In genomic region chr12:116164263-116164817, GRCh38 we compare ENCODE assay signal across 8 cellular contexts.
DNase-seq lines count a peak whose midpoint lies in the region; ATAC-seq and TF ChIP-seq lines count a peak whose summit lies in the region.

No MANE protein-coding gene starts in this region.

- peaks cover 4% of the 10 kb centered on the region for H3F3A ChIP-seq in neural cell (ENCODE audit: insufficient read depth, low read length, poor library complexity, severe bottlenecking)

- H3K27ac ChIP-seq in ectodermal cell (ENCODE audit: insufficient read depth, low read depth, low read length, poor library complexity, severe bottlenecking), result peak overlapping the region; percentile 22
- peak overlapping the region; percentile 30 for H3K27ac ChIP-seq in neural cell (ENCODE audit: low read length)

- ATAC-seq in GM19324 (IDR thresholded peaks at IDR 0.05; ENCODE audit: low FRiP score, unreplicated experiment) (no peak), HG03025 (IDR thresholded peaks at IDR 0.05; ENCODE audit: low FRiP score, unreplicated experiment) (no peak)

- no peaks in the 10 kb centered on the region for H3K36me3 ChIP-seq in ectodermal cell (ENCODE audit: control insufficient read depth, insufficient read depth, low read length)
- no peaks in the 10 kb centered on the region for H3K36me3 ChIP-seq in neural cell (ENCODE audit: insufficient read depth, low read length)

- no peaks in the 10 kb centered on the region for H3K9me3 ChIP-seq in ectodermal cell (ENCODE audit: control insufficient read depth, low read length)
- no peaks in the 10 kb centered on the region for H3K9me3 ChIP-seq in neural cell (ENCODE audit: low read length)

- H3K27me3 ChIP-seq in ectodermal cell (ENCODE audit: control insufficient read depth, insufficient read depth, low read length, poor library complexity, severe bottlenecking) (no peaks in the 10 kb centered on the region), neural cell (ENCODE audit: insufficient read depth, low read depth, low read length) (no peaks in the 10 kb centered on the region)

- H3K4me3 ChIP-seq in ectodermal cell (ENCODE audit: insufficient read depth, low read depth, low read length), result no peak overlapping the region
- H3K4me3 ChIP-seq in neural cell (ENCODE audit: low read length), result no peak overlapping the region

- no peak for TF ChIP-seq RAD21 in neural cell (conservative IDR thresholded peaks at IDR 0.05)

- peak; percentile 40 for DNase-seq in H4 (ENCODE audit: low spot score)
- DNase-seq in OCI-M2 (lab: John Stamatoyannopoulos, UW; ENCODE audit: unreplicated experiment), result peak; percentile 2
- no peak for DNase-seq in NCI-H526 (lab: John Stamatoyannopoulos, UW)
- DNase-seq in stimulated activated CD4-positive, alpha-beta T cell treated with anti-CD3 and anti-CD28 coated beads, Interleukin-4, amount 100 ng/mL, for 24 hours, result no peak

- H3K9me2 ChIP-seq in neural cell (ENCODE audit: insufficient read depth, low read length), result no peaks in the 10 kb centered on the region

- no peak overlapping the region for H2AFZ ChIP-seq in neural cell (ENCODE audit: low read depth, low read length)

- no peak overlapping the region for H3K4me2 ChIP-seq in neural cell (ENCODE audit: low read length)

- 83 to 90% methylated on average over 3 of the region's 3 CpGs for WGBS in ectodermal cell, 2 experiments

- no peaks in the 10 kb centered on the region for H4K20me1 ChIP-seq in neural cell (ENCODE audit: insufficient read depth)

- TF ChIP-seq CTCF in neural cell (IDR thresholded peaks at IDR 0.05; ENCODE audit: poor library complexity, severe bottlenecking), result no peak

- H3K4me1 ChIP-seq in ectodermal cell (ENCODE audit: control insufficient read depth, insufficient read depth, low read length), result peaks cover 17% of the 10 kb centered on the region

- no peak for TF ChIP-seq EP300 in neural cell (conservative IDR thresholded peaks at IDR 0.05; ENCODE audit: poor library complexity, severe bottlenecking)

- peaks cover 26% of the 10 kb centered on the region for H3K79me2 ChIP-seq in neural cell (replicated peaks; ENCODE audit: insufficient read depth, low read length)

- H3K9ac ChIP-seq in neural cell (ENCODE audit: low read length), result peak overlapping the region; percentile 20

TF ChIP-seq in neural cell, 6 proteins besides CTCF, POLR2A, EP300 and RAD21:
- TF ChIP-seq POLR2AphosphoS5 (IDR thresholded peaks at IDR 0.05) (no peak), MXI1 (conservative IDR thresholded peaks at IDR 0.05; ENCODE audit: poor library complexity, severe bottlenecking) (no peak), SMC3 (conservative IDR thresholded peaks at IDR 0.05; ENCODE audit: poor library complexity) (no peak), EZH2 (IDR thresholded peaks at IDR 0.05; ENCODE audit: borderline replicate concordance, insufficient read depth, low read length, poor library complexity, severe bottlenecking) (no peak)
- TF ChIP-seq, protein P1, sequence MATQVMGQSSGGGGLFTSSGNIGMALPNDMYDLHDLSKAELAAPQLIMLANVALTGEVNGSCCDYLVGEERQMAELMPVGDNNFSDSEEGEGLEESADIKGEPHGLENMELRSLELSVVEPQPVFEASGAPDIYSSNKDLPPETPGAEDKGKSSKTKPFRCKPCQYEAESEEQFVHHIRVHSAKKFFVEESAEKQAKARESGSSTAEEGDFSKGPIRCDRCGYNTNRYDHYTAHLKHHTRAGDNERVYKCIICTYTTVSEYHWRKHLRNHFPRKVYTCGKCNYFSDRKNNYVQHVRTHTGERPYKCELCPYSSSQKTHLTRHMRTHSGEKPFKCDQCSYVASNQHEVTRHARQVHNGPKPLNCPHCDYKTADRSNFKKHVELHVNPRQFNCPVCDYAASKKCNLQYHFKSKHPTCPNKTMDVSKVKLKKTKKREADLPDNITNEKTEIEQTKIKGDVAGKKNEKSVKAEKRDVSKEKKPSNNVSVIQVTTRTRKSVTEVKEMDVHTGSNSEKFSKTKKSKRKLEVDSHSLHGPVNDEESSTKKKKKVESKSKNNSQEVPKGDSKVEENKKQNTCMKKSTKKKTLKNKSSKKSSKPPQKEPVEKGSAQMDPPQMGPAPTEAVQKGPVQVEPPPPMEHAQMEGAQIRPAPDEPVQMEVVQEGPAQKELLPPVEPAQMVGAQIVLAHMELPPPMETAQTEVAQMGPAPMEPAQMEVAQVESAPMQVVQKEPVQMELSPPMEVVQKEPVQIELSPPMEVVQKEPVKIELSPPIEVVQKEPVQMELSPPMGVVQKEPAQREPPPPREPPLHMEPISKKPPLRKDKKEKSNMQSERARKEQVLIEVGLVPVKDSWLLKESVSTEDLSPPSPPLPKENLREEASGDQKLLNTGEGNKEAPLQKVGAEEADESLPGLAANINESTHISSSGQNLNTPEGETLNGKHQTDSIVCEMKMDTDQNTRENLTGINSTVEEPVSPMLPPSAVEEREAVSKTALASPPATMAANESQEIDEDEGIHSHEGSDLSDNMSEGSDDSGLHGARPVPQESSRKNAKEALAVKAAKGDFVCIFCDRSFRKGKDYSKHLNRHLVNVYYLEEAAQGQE (IDR thresholded peaks at IDR 0.05; ENCODE audit: borderline replicate concordance), result no peak

Comparison
In these comparisons a context has a peak if more than half of its experiments do, and no peak if none do; other contexts are left out.
1. DNase-seq: peak in H4 (single experiment) and OCI-M2 (single experiment); none in NCI-H526 (0 of 2) and stimulated activated CD4-positive, alpha-beta T cell treated with anti-CD3 and anti-CD28 coated beads, Interleukin-4, amount 100 ng/mL, for 24 hours (single experiment).